7 cellular contexts compared by ENCODE assay signal in the genomic region with DNA sequence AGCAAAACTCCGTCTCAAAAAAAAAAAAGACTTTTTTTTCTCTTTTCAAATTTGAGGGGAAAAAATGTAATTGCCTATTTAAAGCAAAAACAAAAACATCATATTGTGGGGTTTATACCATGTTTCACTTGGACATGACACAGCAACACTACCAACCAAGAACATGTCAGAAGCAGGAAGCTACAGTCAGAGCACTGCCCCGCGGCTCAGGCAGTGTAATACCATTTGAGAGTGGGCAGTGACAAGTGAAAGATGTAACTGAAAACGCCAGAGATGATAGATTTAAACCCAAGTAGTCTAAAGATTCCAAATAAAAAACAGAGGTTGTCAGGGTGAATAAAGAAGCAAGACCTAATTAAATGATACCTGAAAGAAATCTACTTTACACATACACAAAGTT.
DNase-seq lines count a peak whose midpoint lies in the region; ATAC-seq, FAIRE-seq and TF ChIP-seq lines count a peak whose summit lies in the region.
"Not testable (repeated sequence)": the region's sequence is repeated elsewhere in the genome, so short reads cannot be mapped to it uniquely, and the experiment has no call there.

No MANE protein-coding gene starts in this region.

- not testable (repeated sequence) for TF ChIP-seq CTCF in K562 (IDR thresholded peaks at IDR 0.05 in 2 of 3, conservative IDR thresholded peaks at IDR 0.05 in 1 of 3; ENCODE audit: insufficient read depth in 2 of 3, low read depth in 1 of 3, low read length in 3 of 3)

- not testable (repeated sequence) for TF ChIP-seq RAD21 in K562 (CRISPR knock-in tag; conservative IDR thresholded peaks at IDR 0.05 in 1 of 2, IDR thresholded peaks at IDR 0.05 in 1 of 2)

- not testable (repeated sequence) for TF ChIP-seq POLR2A in K562 (conservative IDR thresholded peaks at IDR 0.05)

- not testable (repeated sequence) for H3K9me3 ChIP-seq in K562 (replicated peaks; ENCODE audit: control insufficient read depth, insufficient read depth, low read depth, low read length)

- not testable (repeated sequence) for H3K4me1 ChIP-seq in K562 (replicated peaks in 1 of 2; ENCODE audit: control insufficient read depth in 2 of 2, insufficient read depth in 2 of 2, low read length in 2 of 2)

- H4K20me1 ChIP-seq in K562 (replicated peaks; ENCODE audit: control insufficient read depth, insufficient read depth, low read length): not testable (repeated sequence)

- H3K27me3 ChIP-seq in K562 (ENCODE audit: control insufficient read depth in 2 of 2, insufficient read depth in 2 of 2, low read length in 2 of 2): not testable (repeated sequence)

- not testable (repeated sequence) for BruUV-seq in K562 (replicated peaks; lab: Mats Ljungman, UMichigan)

- CTCF ChIA-PET in K562 (lab: Yijun Ruan, JAX; ENCODE audit: low intra/inter-chr PET ratio): not testable (repeated sequence)

- not testable (repeated sequence) for FAIRE-seq in K562 (lab: Jason Lieb, UNC)

- H3K27ac ChIP-seq in K562 (ENCODE audit: extremely low read depth, low read depth, low read length): not testable (repeated sequence)

- not testable (repeated sequence) for TF ChIP-seq EP300 in K562 (IDR thresholded peaks at IDR 0.05; ENCODE audit: low read length)

- 5% methylated on average over 2 of the region's 4 CpGs for WGBS in K562 (ENCODE audit: insufficient coverage, low coverage, missing lambda C conversion rate)

- H3K4me3 ChIP-seq in K562: not testable (repeated sequence)

- H3K9me1 ChIP-seq in K562 (ENCODE audit: control insufficient read depth, insufficient read depth, low read length): not testable (repeated sequence)

- DNase-seq in K562 (ENCODE audit: extremely low read depth in 1 of 4, low spot score in 3 of 4): not testable (repeated sequence)

- H2AFZ ChIP-seq in K562 (ENCODE audit: low read depth, low read length): not testable (repeated sequence)

- intact Hi-C loops in K562 (cut with micrococcal nuclease): not testable (repeated sequence)

- POLR2A ChIA-PET in K562 (lab: Yijun Ruan, JAX): not testable (repeated sequence)

- peak; percentile 49 for ATAC-seq in GM18858 (IDR thresholded peaks at IDR 0.05; ENCODE audit: unreplicated experiment)
- peak; percentile 69 for ATAC-seq in GM19395 (IDR thresholded peaks at IDR 0.05; ENCODE audit: unreplicated experiment)
- ATAC-seq in GM21528 (IDR thresholded peaks at IDR 0.05; ENCODE audit: low FRiP score, unreplicated experiment): peak; percentile 61
- ATAC-seq in HG02623 (IDR thresholded peaks at IDR 0.05; ENCODE audit: unreplicated experiment): peak; percentile 80
- ATAC-seq in HG02870 (IDR thresholded peaks at IDR 0.05; ENCODE audit: unreplicated experiment): peak; percentile 69
- ATAC-seq in HG03460 (IDR thresholded peaks at IDR 0.05; ENCODE audit: unreplicated experiment): peak; percentile 81
- ATAC-seq in K562: peak; percentile 79

- not testable (repeated sequence) for H3K79me2 ChIP-seq in K562 (ENCODE audit: control insufficient read depth, insufficient read depth, low read length)

- H3K9ac ChIP-seq in K562 (ENCODE audit: insufficient read depth in 1 of 2, low read depth in 2 of 2, low read length in 2 of 2): not testable (repeated sequence)

- not testable (repeated sequence) for H3K4me2 ChIP-seq in K562 (ENCODE audit: insufficient read depth, low read length)

- in situ Hi-C loops in K562 (cut with MboI): not testable (repeated sequence)

- H3K36me3 ChIP-seq in K562 (ENCODE audit: control insufficient read depth, insufficient read depth, low read length): not testable (repeated sequence)
